ENCODE assay signal across 8 cellular contexts in the genomic region with DNA sequence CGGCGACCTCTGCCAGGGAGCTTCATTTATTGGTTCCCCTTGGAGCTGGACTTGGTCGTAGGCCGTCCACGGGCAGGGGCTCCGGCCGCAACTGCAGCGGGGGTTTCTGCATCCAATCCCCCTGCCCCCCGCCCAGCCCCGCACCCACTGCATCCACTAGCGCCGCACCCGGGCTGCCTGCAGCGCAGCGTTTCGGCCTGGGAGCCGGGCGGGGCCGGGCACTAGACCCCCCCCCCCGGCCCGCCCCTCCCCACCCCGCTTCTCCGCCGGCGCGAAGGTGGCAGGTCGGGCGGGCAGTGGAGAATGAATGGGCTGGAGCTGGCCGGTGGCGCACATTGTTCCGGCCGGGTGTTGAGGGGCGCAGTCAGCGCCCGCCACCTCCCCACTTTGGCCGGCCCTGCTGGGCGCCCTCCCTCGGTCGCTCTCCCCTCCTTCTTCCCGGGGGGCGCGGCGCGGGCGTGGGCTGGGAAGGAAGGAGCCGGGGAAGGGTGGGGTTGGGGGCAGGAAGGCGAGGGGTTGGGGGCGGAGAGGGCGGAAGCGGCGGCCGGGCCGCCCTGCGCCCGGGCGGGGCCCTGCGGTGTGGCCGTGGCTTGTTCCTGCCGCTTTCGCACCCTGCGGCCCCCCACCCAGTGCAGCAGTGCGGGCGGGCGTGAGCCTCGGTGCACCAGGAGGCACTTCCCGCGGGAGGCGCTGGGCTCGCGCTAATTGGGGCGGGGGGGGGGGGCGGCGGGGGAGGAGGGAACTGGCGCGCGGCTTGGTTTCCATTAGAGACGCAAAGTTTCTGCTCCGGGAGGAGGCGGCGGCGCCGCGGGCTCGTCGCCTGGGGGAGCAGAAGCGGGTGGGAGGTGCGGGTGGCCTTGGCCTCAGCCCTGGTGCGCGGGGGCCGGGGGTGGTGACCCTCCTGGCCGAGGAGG. TPM values are rescaled to one million over a fixed set of nuclear protein-coding genes. Genes with fewer than 3 reads are reported as not detected.
DNase-seq lines count a peak whose midpoint lies in the region; ATAC-seq and TF ChIP-seq lines count a peak whose summit lies in the region.

No MANE protein-coding gene starts in this region.

- DNase-seq in AML-193 (lab: John Stamatoyannopoulos, UW) (peak; percentile 34 to 50), SJCRH30 (peak; percentile 48 to 57), glomerular visceral epithelial cell (ENCODE audit: extremely low spot score) (peak; percentile 70), osteoblast (ENCODE audit: insufficient read length, low spot score, missing footprints) (peak; percentile 91), tibial nerve (ENCODE audit: low spot score in 2 of 2) (peak in 1 of 2 donors; percentile 15)
- DNase-seq in activated naive CD4-positive, alpha-beta T cell treated with Interleukin-2 at 50 U/mL for 16 hours = peak; percentile 65

- 0 to 2% methylated on average over 9 to 33 of the region's 91 CpGs for WGBS in tibial nerve, 2 donors

- peaks cover 12% of the 10 kb centered on the region for H3K4me1 ChIP-seq in SJCRH30
- peaks cover 31% of the 10 kb centered on the region for H3K4me1 ChIP-seq in osteoblast (ENCODE audit: insufficient read depth, low read length)
- peaks cover 0 to 51% (median 21%) of the 10 kb centered on the region in 4 donors for H3K4me1 ChIP-seq in tibial nerve

- H3K27me3 ChIP-seq in SJCRH30 = no peaks in the 10 kb centered on the region
- no peaks in the 10 kb centered on the region for H3K27me3 ChIP-seq in osteoblast (ENCODE audit: insufficient read depth, low read length)
- H3K27me3 ChIP-seq in tibial nerve = no peaks in the 10 kb centered on the region

- peaks cover 50% of the 10 kb centered on the region for H3K79me2 ChIP-seq in osteoblast (ENCODE audit: insufficient read depth, low read length)

- H3K4me2 ChIP-seq in osteoblast (ENCODE audit: insufficient read depth, low read length) = peak overlapping the region; percentile 82

- peak overlapping the region; percentile 93 for H3K4me3 ChIP-seq in SJCRH30
- H3K4me3 ChIP-seq in osteoblast (ENCODE audit: insufficient read depth, low read length) = peak overlapping the region; percentile 95
- H3K4me3 ChIP-seq in tibial nerve = peak overlapping the region; percentile 64 to 94 (median 81)

- TF ChIP-seq CTCF in osteoblast (IDR thresholded peaks at IDR 0.05; ENCODE audit: extremely low read depth, low read depth, low read length) (no peak), tibial nerve (IDR thresholded peaks at IDR 0.05) (peak in 1 of 5 experiments; percentile 14)

- peak; percentile 29 for ATAC-seq in GM19023 (IDR thresholded peaks at IDR 0.05; ENCODE audit: unreplicated experiment)
- peak; percentile 7 for ATAC-seq in HG03378 (IDR thresholded peaks at IDR 0.05; ENCODE audit: unreplicated experiment)

- H3K9me3 ChIP-seq in SJCRH30 (replicated peaks) (no peaks in the 10 kb centered on the region), osteoblast (ENCODE audit: low read depth, low read length) (no peaks in the 10 kb centered on the region), tibial nerve (no peaks in the 10 kb centered on the region)

- no peak for TF ChIP-seq POLR2A in tibial nerve (IDR thresholded peaks at IDR 0.05)

- H3K27ac ChIP-seq in SJCRH30 (peak overlapping the region; percentile 39), osteoblast (ENCODE audit: low read depth, low read length) (peak overlapping the region; percentile 35), tibial nerve (peak overlapping the region; percentile 92 to 97 (median 92))

- peaks cover 24% of the 10 kb centered on the region for H3K36me3 ChIP-seq in SJCRH30
- peaks cover 24% of the 10 kb centered on the region for H3K36me3 ChIP-seq in osteoblast (ENCODE audit: insufficient read depth, low read length)
- peaks cover 0 to 17% (median 13%) of the 10 kb centered on the region in 3 donors for H3K36me3 ChIP-seq in tibial nerve

- no peak overlapping the region for H2AFZ ChIP-seq in osteoblast (ENCODE audit: low read length)

- no peak for TF ChIP-seq EP300 in tibial nerve (IDR thresholded peaks at IDR 0.05)

- peaks cover 42% of the 10 kb centered on the region for H4K20me1 ChIP-seq in osteoblast (ENCODE audit: insufficient read depth, low read length)

RNA-seq across cellular contexts. Expression of a gene that starts 0.8 kb away (rescaled TPM):
- 398 and 406 TPM in 2 replicates for total RNA-seq in SJCRH30 (2014; rRNA removed; shearing (Covaris generic))
- total RNA-seq in osteoblast = 227 and 313 TPM in 2 replicates
- total RNA-seq in tibial nerve = 100 to 1,000 TPM; 117 to 209 (median 165) TPM

Comparison
In these comparisons a context has a peak if more than half of its experiments do, and no peak if none do; other contexts are left out.
1. H3K27ac ChIP-seq: peak in every context shown above with its lines; median percentile 92 in tibial nerve; 39 in SJCRH30; 35 in osteoblast.